Comparison of ENCODE assay signal across 9 cellular contexts in the genomic region with DNA sequence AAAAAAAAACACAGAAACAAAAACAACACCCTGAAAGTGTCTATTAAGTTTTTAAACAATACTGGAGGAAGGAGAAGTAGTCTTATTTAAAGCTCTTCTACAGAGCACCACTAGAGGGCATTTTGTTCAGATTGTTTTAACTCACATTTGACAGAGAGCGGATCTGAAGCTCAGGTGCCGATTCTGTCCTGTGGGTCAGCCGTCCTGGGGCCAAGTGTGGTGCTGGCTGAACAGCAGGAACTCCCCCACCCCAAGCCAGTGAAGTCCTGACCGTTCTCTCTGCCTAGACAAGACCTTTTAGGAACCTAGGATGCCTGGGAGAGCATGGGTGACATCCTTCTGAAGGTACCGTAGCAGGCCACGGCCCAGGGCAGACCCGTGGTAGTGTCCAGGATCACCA. TPM values are rescaled to one million over a fixed set of nuclear protein-coding genes. Genes with fewer than 3 reads are reported as not detected.
DNase-seq lines count a peak whose midpoint lies in the region; ATAC-seq, FAIRE-seq and TF ChIP-seq lines count a peak whose summit lies in the region.
"Had no signal": no experiment of that assay in that cellular context is flagged by ENCODE, and none has a peak within 500 bp of the region (broad histone marks: within the 10 kb centered on the region; RNA-seq: fewer than 3 reads in every experiment).

No MANE protein-coding gene starts in this region.

- H3K27me3 Mint-ChIP-seq in astrocyte (ENCODE audit: low read depth, unreplicated experiment) = no peaks in the 10 kb centered on the region

- peaks cover 44% of the 10 kb centered on the region for H4K20me1 ChIP-seq in astrocyte (ENCODE audit: insufficient read depth, low read length)

- no peak overlapping the region for H2AFZ ChIP-seq in astrocyte (ENCODE audit: low read depth, low read length)

- H3K36me3 Mint-ChIP-seq in astrocyte (ENCODE audit: low read depth, unreplicated experiment) = peaks cover 24% of the 10 kb centered on the region

- POLR2A ChIA-PET in GM10248 (lab: Yijun Ruan, JAX) = interaction anchor here (1.5 kb wide), 1 partner anchor 27 kb away, joined by 4 read pairs; no protein-coding TSS in a partner anchor

- H3K79me2 ChIP-seq in astrocyte (ENCODE audit: insufficient read depth, low read length) = peaks cover 69% of the 10 kb centered on the region

- H3K4me3 ChIP-seq in astrocyte (ENCODE audit: insufficient read depth, low read depth, low read length) (no peak overlapping the region), kidney epithelial cell (ENCODE audit: low read depth, low read length) (no peak overlapping the region), aorta (ENCODE audit: low read length in 2 of 2) (no peak overlapping the region)

- peaks cover 33% of the 10 kb centered on the region for H3K36me3 ChIP-seq in astrocyte (ENCODE audit: insufficient read depth, low read length)
- peaks cover 5% of the 10 kb centered on the region for H3K36me3 ChIP-seq in kidney epithelial cell (ENCODE audit: control insufficient read depth, insufficient read depth, low read length)
- peaks cover 0 to 8% of the 10 kb centered on the region in 2 donors for H3K36me3 ChIP-seq in aorta (ENCODE audit: control insufficient read depth in 1 of 2, insufficient read depth in 2 of 2, low read length in 1 of 2)

- peak; percentile 56 for DNase-seq in AG08396 (ENCODE audit: low spot score)
- DNase-seq in GM10248 (ENCODE audit: extremely low spot score) = peak; percentile 75
- peak; percentile 38 for DNase-seq in NCI-H2196 (lab: John Stamatoyannopoulos, UW; ENCODE audit: unreplicated experiment)
- no peak for DNase-seq in astrocyte (ENCODE audit: low read depth)
- DNase-seq in kidney epithelial cell (ENCODE audit: low read depth) = no peak
- peak; percentile 23 to 51 for DNase-seq in aorta

- no peaks in the 10 kb centered on the region for H3K9me3 Mint-ChIP-seq in astrocyte (ENCODE audit: unreplicated experiment)

- peaks cover 6% of the 10 kb centered on the region for H3K4me1 Mint-ChIP-seq in astrocyte (ENCODE audit: low read depth, unreplicated experiment)

- no peak overlapping the region for H3K27ac ChIP-seq in astrocyte (ENCODE audit: low read depth, low read length)
- no peak overlapping the region for H3K27ac ChIP-seq in aorta (ENCODE audit: low read depth in 1 of 2, low read length in 2 of 2)
- H3K27ac ChIP-seq: epithelial cell of prostate had no signal

- H3K9me3 ChIP-seq in astrocyte (ENCODE audit: insufficient read depth, low read depth, low read length) (no peaks in the 10 kb centered on the region), aorta (ENCODE audit: control insufficient read depth, low read length) (no peaks in the 10 kb centered on the region)

- H3K27ac Mint-ChIP-seq in astrocyte (ENCODE audit: unreplicated experiment) = no peak overlapping the region

- peak overlapping the region; percentile 46 for H3K4me3 Mint-ChIP-seq in astrocyte (ENCODE audit: unreplicated experiment)

- peak; percentile 63 for TF ChIP-seq CTCF in GM10248 (IDR thresholded peaks at IDR 0.05; ENCODE audit: control extremely low read depth, extremely low read depth, low read depth, missing control alignments)
- peak; percentile 69 for TF ChIP-seq CTCF in astrocyte (IDR thresholded peaks at IDR 0.05; ENCODE audit: insufficient read depth, low read depth, low read length)
- peak; percentile 59 for TF ChIP-seq CTCF in kidney epithelial cell (IDR thresholded peaks at IDR 0.05; ENCODE audit: insufficient read depth, low read length, poor library complexity, severe bottlenecking)

- 52 to 55% methylated on average over 7 of the region's 7 CpGs for WGBS in aorta, 2 donors

- H3K27me3 ChIP-seq in astrocyte (ENCODE audit: insufficient read depth, low read length) (no peaks in the 10 kb centered on the region), kidney epithelial cell (ENCODE audit: control insufficient read depth, insufficient read depth, low read length) (no peaks in the 10 kb centered on the region), aorta (ENCODE audit: control insufficient read depth in 1 of 2, insufficient read depth in 2 of 2, low read length in 1 of 2) (no peaks in the 10 kb centered on the region)

- ATAC-seq in aorta (ENCODE audit: low FRiP score) = no peak
- no peak for ATAC-seq in GM18909 (IDR thresholded peaks at IDR 0.05; ENCODE audit: poor library complexity, unreplicated experiment)
- ATAC-seq in HG02981 (IDR thresholded peaks at IDR 0.05; ENCODE audit: unreplicated experiment) = no peak

- H3K4me2 ChIP-seq in astrocyte (ENCODE audit: low read length) = no peak overlapping the region

- CTCF ChIA-PET in GM10248 (lab: Yijun Ruan, JAX) = interaction anchor here (0.6 to 8.5 kb wide), 34 partner anchors 8 to 1103 kb away, joined by 3 to 96 read pairs (median 4); no protein-coding TSS in a partner anchor

- no peak overlapping the region for H3K9ac ChIP-seq in astrocyte (ENCODE audit: low read length)

- H3K4me1 ChIP-seq in astrocyte (ENCODE audit: insufficient read depth, low read length) (peaks cover 15% of the 10 kb centered on the region), aorta (ENCODE audit: control insufficient read depth in 1 of 2, insufficient read depth in 2 of 2, low read length in 2 of 2) (no peaks in the 10 kb centered on the region)

- intact Hi-C loops in aorta (cut with DNase I) = loop anchor here in 1 of 2 donors (10.0 kb wide), 2 partner anchors 168 to 448 kb away; a partner anchor contains a TSS

- FAIRE-seq in astrocyte (lab: Jason Lieb, UNC) = no peak

RNA-seq across cellular contexts. Expression of a gene that starts 3.9 kb away (rescaled TPM):
- 36.7 and 37.9 TPM in 2 replicates for total RNA-seq in astrocyte
- 33.7 and 37.3 TPM in 2 replicates for total RNA-seq in kidney epithelial cell
- 10 to 100 TPM; 54.6 to 65.2 TPM for total RNA-seq in aorta
- polyA plus RNA-seq in aorta = 10 to 100 TPM; 31.3 to 88.9 TPM

Comparison
In these comparisons a context has a peak if more than half of its experiments do, and no peak if none do; other contexts are left out.
1. DNase-seq: peak in AG08396 (single experiment), GM10248 (single experiment), NCI-H2196 (single experiment) and aorta (2 of 2); none in astrocyte (single experiment) and kidney epithelial cell (single experiment).
2. Peak in every context shown above with its lines, with median percentiles within 50 percentile points of each other: CTCF ChIP-seq.